Comparison of ENCODE assay signal across 21 cellular contexts in genomic region chr10:77788496-77789010, GRCh38.
DNase-seq lines count a peak whose midpoint lies in the region; ATAC-seq and TF ChIP-seq lines count a peak whose summit lies in the region.
"Had no signal": no experiment of that assay in that cellular context is flagged by ENCODE, and none has a peak within 500 bp of the region (broad histone marks: within the 10 kb centered on the region; RNA-seq: fewer than 3 reads in every experiment).

No MANE protein-coding gene starts in this region.

- H3K36me3 ChIP-seq in heart right ventricle, result peaks cover 0 to 61% (median 2%) of the 10 kb centered on the region in 9 donors
- H3K36me3 ChIP-seq in sigmoid colon, result peaks cover 13 to 68% (median 26%) of the 10 kb centered on the region in 4 donors

- H3K27ac Mint-ChIP-seq in T-helper 17 cell (peak overlapping the region; percentile 5), neural crest cell (ENCODE audit: unreplicated experiment) (peak overlapping the region; percentile 83)
- H3K27ac Mint-ChIP-seq: B cell; CD4-positive, CD25-positive, alpha-beta regulatory T cell; CD8-positive, alpha-beta T cell; HFFc6 had no signal

- H3K27me3 Mint-ChIP-seq in T-helper 17 cell (no peaks in the 10 kb centered on the region), neural crest cell (ENCODE audit: low read depth) (no peaks in the 10 kb centered on the region)
- H3K27me3 Mint-ChIP-seq: B cell; CD4-positive, CD25-positive, alpha-beta regulatory T cell had no signal

- H3K4me1 ChIP-seq in heart right ventricle (no peaks in the 10 kb centered on the region), sigmoid colon (no peaks in the 10 kb centered on the region)
- H3K4me1 ChIP-seq: BLaER1, Caco-2, HAP-1 had no signal

- no peak overlapping the region for H3K4me3 ChIP-seq in heart right ventricle
- no peak overlapping the region for H3K4me3 ChIP-seq in sigmoid colon
- H3K4me3 ChIP-seq: BLaER1, GM12878, GM23338, HAP-1 had no signal

- DNase-seq in cardiac septum (ENCODE audit: low spot score) (peak; percentile 70), heart right ventricle (no peak), T-helper 17 cell (no peak), neural crest cell (ENCODE audit: low read depth, low spot score) (no peak), sigmoid colon (peak; percentile 52), NCI-H1694 treated with DMSO at 0.1 percent for 48 hours (lab: John Stamatoyannopoulos, UW) (no peak), NCI-H524 (lab: John Stamatoyannopoulos, UW) (no peak), NCI-H524 treated with DMSO at 0.1 percent for 48 hours (lab: John Stamatoyannopoulos, UW) (no peak)
- DNase-seq: Caco-2; CD4-positive, CD25-positive, alpha-beta regulatory T cell; CD8-positive, alpha-beta T cell; DMS153; DND-41; HFFc6 had no signal

- no peak for TF ChIP-seq EP300 in sigmoid colon (IDR thresholded peaks at IDR 0.05)

- peaks cover 2% of the 10 kb centered on the region for H3K4me1 Mint-ChIP-seq in T-helper 17 cell
- no peaks in the 10 kb centered on the region for H3K4me1 Mint-ChIP-seq in neural crest cell
- H3K4me1 Mint-ChIP-seq: B cell; CD4-positive, CD25-positive, alpha-beta regulatory T cell; GM23338 had no signal

- ATAC-seq in heart right ventricle (no peak), T-helper 17 cell (no peak)
- ATAC-seq: CD8-positive, alpha-beta T cell; GM12878; GM23338 had no signal

- H3K27ac ChIP-seq in heart right ventricle (no peak overlapping the region), sigmoid colon (no peak overlapping the region)
- H3K27ac ChIP-seq: 22Rv1, BLaER1, C4-2B had no signal

- TF ChIP-seq CTCF in heart right ventricle (IDR thresholded peaks at IDR 0.05) (no peak), neural crest cell (conservative IDR thresholded peaks at IDR 0.05) (no peak), sigmoid colon (IDR thresholded peaks at IDR 0.05) (no peak)

- H3K27me3 ChIP-seq in heart right ventricle (no peaks in the 10 kb centered on the region), sigmoid colon (no peaks in the 10 kb centered on the region)
- H3K27me3 ChIP-seq: BLaER1 had no signal

- H3K4me3 Mint-ChIP-seq in T-helper 17 cell (no peak overlapping the region), neural crest cell (no peak overlapping the region)
- H3K4me3 Mint-ChIP-seq: B cell; CD4-positive, CD25-positive, alpha-beta regulatory T cell; CD8-positive, alpha-beta T cell; GM23338; HFFc6 had no signal

- 93 to 94% methylated on average over 11 of the region's 11 CpGs for WGBS in heart right ventricle, 2 donors
- 92 to 96% methylated on average over 11 of the region's 11 CpGs for WGBS in sigmoid colon, 2 donors

- intact Hi-C loops in cardiac septum (cut with DNase I), result no loop called here
- intact Hi-C loops in heart right ventricle (cut with DNase I), result no loop called here
- intact Hi-C loops in sigmoid colon (cut with DNase I), result no loop called here

- TF ChIP-seq POLR2A in sigmoid colon (IDR thresholded peaks at IDR 0.05), result no peak

- H3K9me3 Mint-ChIP-seq in neural crest cell, result no peaks in the 10 kb centered on the region
- H3K9me3 Mint-ChIP-seq: CD4-positive, CD25-positive, alpha-beta regulatory T cell; CD8-positive, alpha-beta T cell; GM23338 had no signal

- H3K36me3 Mint-ChIP-seq in T-helper 17 cell (ENCODE audit: low read depth) (peaks cover 5% of the 10 kb centered on the region), neural crest cell (ENCODE audit: low read depth) (peaks cover 28% of the 10 kb centered on the region)
- H3K36me3 Mint-ChIP-seq: CD4-positive, CD25-positive, alpha-beta regulatory T cell; CD8-positive, alpha-beta T cell had no signal

- peaks cover 0 to 11% (median 0%) of the 10 kb centered on the region in 11 donors for H3K9me3 ChIP-seq in heart right ventricle
- H3K9me3 ChIP-seq in T-helper 17 cell (ENCODE audit: control insufficient read depth, low read length, poor library complexity, severe bottlenecking), result no peaks in the 10 kb centered on the region
- H3K9me3 ChIP-seq in sigmoid colon, result no peaks in the 10 kb centered on the region
- H3K9me3 ChIP-seq: BLaER1, Caco-2, HAP-1 had no signal

Comparison
In these comparisons a context has a peak if more than half of its experiments do, and no peak if none do; other contexts are left out.
1. DNase-seq: peak in cardiac septum (single experiment) and sigmoid colon (single experiment); none in heart right ventricle (0 of 2), T-helper 17 cell (0 of 3), neural crest cell (single experiment), NCI-H1694 treated with DMSO at 0.1 percent for 48 hours (single experiment), NCI-H524 (0 of 2) and NCI-H524 treated with DMSO at 0.1 percent for 48 hours (single experiment).